15 cellular contexts compared by ENCODE assay signal in genomic region chr5:43335681-43336080, GRCh38. TPM values are rescaled to one million over a fixed set of nuclear protein-coding genes. Genes with fewer than 3 reads are reported as not detected.
A peak's percentile ranks its signal among the peaks of the same experiment; 100 is the strongest.
DNase-seq lines count a peak whose midpoint lies in the region; ATAC-seq and TF ChIP-seq lines count a peak whose summit lies in the region.
"Had no signal": no experiment of that assay in that cellular context is flagged by ENCODE, and none has a peak within 500 bp of the region (broad histone marks: within the 10 kb centered on the region; RNA-seq: fewer than 3 reads in every experiment).

No MANE protein-coding gene starts in this region.

- intact Hi-C loops in vagina (cut with DNase I): no loop called here

- H3K27me3 Mint-ChIP-seq in activated T-cell treated with anti-CD3 and anti-CD28 coated beads, Interleukin-2, amount 50 U/mL, for 72 hours (ENCODE audit: low read depth): peaks cover 27% of the 10 kb centered on the region

- no peak overlapping the region for H3K4me3 Mint-ChIP-seq in activated T-cell treated with anti-CD3 and anti-CD28 coated beads, Interleukin-2, amount 50 U/mL, for 72 hours
- H3K4me3 Mint-ChIP-seq: CD8-positive, alpha-beta T cell had no signal

- H3K27ac ChIP-seq in foreskin keratinocyte (peak overlapping the region; percentile 70), vagina (no peak overlapping the region)
- H3K27ac ChIP-seq: BLaER1 treated with 17β-estradiol and CSF1 and Interleukin-3, amounts not matched to agents 10 nM and 100 nM; RWPE1 had no signal

- peaks cover 33% of the 10 kb centered on the region for H3K4me1 Mint-ChIP-seq in activated T-cell treated with anti-CD3 and anti-CD28 coated beads, Interleukin-2, amount 50 U/mL, for 72 hours (ENCODE audit: low read depth)

- H3K36me3 ChIP-seq in vagina: no peaks in the 10 kb centered on the region

- no peak overlapping the region for H3K4me3 ChIP-seq in vagina

- H3K4me1 ChIP-seq in foreskin keratinocyte: no peaks in the 10 kb centered on the region
- no peaks in the 10 kb centered on the region for H3K4me1 ChIP-seq in vagina

- peak overlapping the region; percentile 38 for H3K27ac Mint-ChIP-seq in activated T-cell treated with anti-CD3 and anti-CD28 coated beads, Interleukin-2, amount 50 U/mL, for 72 hours
- H3K27ac Mint-ChIP-seq: CD8-positive, alpha-beta T cell had no signal

- no peak for DNase-seq in activated T-cell treated with anti-CD3 and anti-CD28 coated beads, Interleukin-2, amount 50 U/mL, for 72 hours
- DNase-seq in activated T-cell treated with anti-CD3 and anti-CD28 coated beads for 4 hours (no peak), Kasumi-1 (lab: John Stamatoyannopoulos, UW) (peak; percentile 80 to 81), SKM-1 treated with dmso at 0.1 percent for 144 hours (lab: John Stamatoyannopoulos, UW; ENCODE audit: unreplicated experiment) (peak; percentile 60), foreskin keratinocyte (no peak), vagina (ENCODE audit: extremely low spot score in 2 of 2) (no peak), NOMO-1 treated with dmso at 0.1 percent for 144 hours (lab: John Stamatoyannopoulos, UW; ENCODE audit: unreplicated experiment) (no peak), cerebellum (ENCODE audit: low spot score) (no peak)
- DNase-seq: CD8-positive, alpha-beta T cell; NCI-H1694 treated with DMSO at 0.1 percent for 48 hours; NCI-H2107; NCI-H510A treated with DMSO at 0.1 percent for 48 hours; NCI-H82 had no signal

- no peaks in the 10 kb centered on the region for H3K9me3 ChIP-seq in vagina

- H3K27me3 ChIP-seq in foreskin keratinocyte (no peaks in the 10 kb centered on the region), vagina (no peaks in the 10 kb centered on the region)
- H3K27me3 ChIP-seq: BLaER1 treated with 17β-estradiol and CSF1 and Interleukin-3, amounts not matched to agents 10 nM and 100 nM had no signal

- TF ChIP-seq CTCF in foreskin keratinocyte (conservative IDR thresholded peaks at IDR 0.05): no peak
- TF ChIP-seq CTCF in vagina (IDR thresholded peaks at IDR 0.05): no peak

- no peak for TF ChIP-seq POLR2A in vagina (IDR thresholded peaks at IDR 0.05)

- peaks cover 30 to 43% of the 10 kb centered on the region in 2 donors for H3K36me3 Mint-ChIP-seq in activated T-cell treated with anti-CD3 and anti-CD28 coated beads, Interleukin-2, amount 50 U/mL, for 72 hours (ENCODE audit: insufficient read depth in 2 of 2)
- H3K36me3 Mint-ChIP-seq: CD8-positive, alpha-beta T cell had no signal

- ATAC-seq in activated T-cell treated with anti-CD3 and anti-CD28 coated beads, Interleukin-2, amount 50 U/mL, for 72 hours (replicated peaks in 1 of 2): peak; percentile 4 to 16
- no peak for ATAC-seq in foreskin keratinocyte
- ATAC-seq: CD8-positive, alpha-beta T cell had no signal

- peaks cover 32 to 33% of the 10 kb centered on the region in 2 donors for H3K9me3 Mint-ChIP-seq in activated T-cell treated with anti-CD3 and anti-CD28 coated beads, Interleukin-2, amount 50 U/mL, for 72 hours

RNA-seq across cellular contexts. Expression of gene HMGCS1, which starts 22.5 kb away (rescaled TPM):
- 10 to 100 TPM; 78.6 to 81.5 TPM for total RNA-seq in activated T-cell treated with anti-CD3 and anti-CD28 coated beads, Interleukin-2, amount 50 U/mL, for 72 hours
- total RNA-seq in foreskin keratinocyte (511 and 581 TPM in 2 replicates), vagina (68.0 TPM), cerebellum (236 TPM)
- 190 and 257 TPM in 2 replicates for polyA plus RNA-seq in foreskin keratinocyte

Comparison
In these comparisons a context has a peak if more than half of its experiments do, and no peak if none do; other contexts are left out.
1. DNase-seq: peak in Kasumi-1 (2 of 2) and SKM-1 treated with dmso at 0.1 percent for 144 hours (single experiment); none in activated T-cell treated with anti-CD3 and anti-CD28 coated beads, Interleukin-2, amount 50 U/mL, for 72 hours (0 of 2), activated T-cell treated with anti-CD3 and anti-CD28 coated beads for 4 hours (single experiment), foreskin keratinocyte (0 of 2), vagina (0 of 2), NOMO-1 treated with dmso at 0.1 percent for 144 hours (single experiment) and cerebellum (single experiment).